Comparison of ENCODE assay signal across 8 cellular contexts in genomic region chr22:43955883-43956286, GRCh38. TPM values are rescaled to one million over a fixed set of nuclear protein-coding genes. Genes with fewer than 3 reads are reported as not detected.
DNase-seq lines count a peak whose midpoint lies in the region; ATAC-seq and TF ChIP-seq lines count a peak whose summit lies in the region.

No MANE protein-coding gene starts in this region.

- no peak overlapping the region for H3K23ac ChIP-seq in H9 (ENCODE audit: insufficient read length, low read depth, low read length)

- H3K27me3 Mint-ChIP-seq in H9 (ENCODE audit: low read depth) = peaks cover 4% of the 10 kb centered on the region

- H3K14ac ChIP-seq in H9 (ENCODE audit: insufficient read depth, low read length) = no peak overlapping the region

- H2BK5ac ChIP-seq in H9 (ENCODE audit: insufficient read length, low read length) = no peak overlapping the region

- no peak overlapping the region for H2BK15ac ChIP-seq in H9 (ENCODE audit: low read depth, low read length)

- no peak overlapping the region for H3K18ac ChIP-seq in H9 (ENCODE audit: insufficient read length, low read depth, low read length)

- peak overlapping the region; percentile 95 to 97 for H3K4me3 Mint-ChIP-seq in H9

- TF ChIP-seq POLR2A in esophagus squamous epithelium (IDR thresholded peaks at IDR 0.05) = no peak
- TF ChIP-seq POLR2A in prostate gland (IDR thresholded peaks at IDR 0.05) = no peak

- H4K8ac ChIP-seq in H9 (replicated peaks; ENCODE audit: insufficient read length, low read depth, low read length) = no peak overlapping the region

- TF ChIP-seq CTCF in C4-2B (conservative IDR thresholded peaks at IDR 0.05) (no peak), H9 (conservative IDR thresholded peaks at IDR 0.05) (no peak), esophagus squamous epithelium (IDR thresholded peaks at IDR 0.05) (no peak), prostate gland (IDR thresholded peaks at IDR 0.05) (no peak)

- peak overlapping the region; percentile 64 for H3K4me2 ChIP-seq in H9 (ENCODE audit: insufficient read depth, insufficient read length, low read length)

- H3K36me3 ChIP-seq in esophagus squamous epithelium (peaks cover 0 to 5% (median 0%) of the 10 kb centered on the region in 3 donors), prostate gland (no peaks in the 10 kb centered on the region)

- no peak for DNase-seq in H9
- DNase-seq in esophagus squamous epithelium (lab: John Stamatoyannopoulos, UW) = no peak
- no peak for DNase-seq in prostate gland (ENCODE audit: low spot score)
- no peak for DNase-seq in inferior parietal cortex (ENCODE audit: extremely low spot score)
- no peak for DNase-seq in NCI-H524 treated with DMSO at 0.1 percent for 48 hours (lab: John Stamatoyannopoulos, UW)

- no peak overlapping the region for H2BK20ac ChIP-seq in H9 (ENCODE audit: low read depth, low read length, poor library complexity, severe bottlenecking)

- intact Hi-C loops in esophagus squamous epithelium (cut with DNase I) (no loop called here), prostate gland (cut with DNase I) (no loop called here)

- H4K5ac ChIP-seq in H9 (ENCODE audit: insufficient read length, low read depth, low read length) = no peak overlapping the region

- H2BK12ac ChIP-seq in H9 (ENCODE audit: insufficient read length, low read depth, low read length) = no peak overlapping the region

- H4K91ac ChIP-seq in H9 (ENCODE audit: insufficient read length, low read depth, low read length) = no peak overlapping the region

- H3K4me1 ChIP-seq in H9 (ENCODE audit: insufficient read depth, low read length) = peaks cover 8% of the 10 kb centered on the region; the same call in 1 of the 2 replicates
- peaks cover 10 to 38% (median 21%) of the 10 kb centered on the region in 3 donors for H3K4me1 ChIP-seq in esophagus squamous epithelium
- H3K4me1 ChIP-seq in prostate gland (replicated peaks) = peaks cover 11% of the 10 kb centered on the region

- H2AFZ ChIP-seq in H9 (ENCODE audit: low read length) = no peak overlapping the region

- H3K4me3 ChIP-seq in esophagus squamous epithelium (peak overlapping the region; percentile 80 to 95 (median 84)), prostate gland (peak overlapping the region; percentile 75 to 94)

- H3K56ac ChIP-seq in H9 (ENCODE audit: insufficient read length, low read depth, low read length) = no peak overlapping the region

- no peak overlapping the region for H3T11ph ChIP-seq in H9 (ENCODE audit: low read length)

- H2AK5ac ChIP-seq in H9 (ENCODE audit: insufficient read length, low read length) = no peak overlapping the region

- H3K79me1 ChIP-seq in H9 (ENCODE audit: insufficient read depth, low read depth, low read length, poor library complexity, severe bottlenecking) = no peaks in the 10 kb centered on the region

- H3K27me3 ChIP-seq in H9 (ENCODE audit: insufficient read depth, low read length) = no peaks in the 10 kb centered on the region
- H3K27me3 ChIP-seq in esophagus squamous epithelium = no peaks in the 10 kb centered on the region
- H3K27me3 ChIP-seq in prostate gland (replicated peaks; ENCODE audit: insufficient read depth) = no peaks in the 10 kb centered on the region

- no peaks in the 10 kb centered on the region for H3K9me3 Mint-ChIP-seq in H9

- peak overlapping the region; percentile 50 to 80 (median 76); a peak in 6 of 7 replicates for H3K27ac Mint-ChIP-seq in H9

- peak; percentile 33; the same call in 2 of the 3 replicates for ATAC-seq in SK-N-SH treated with all-trans-retinoic acid at 6 μM for 48 hours
- no peak for ATAC-seq in GM19455 (IDR thresholded peaks at IDR 0.05; ENCODE audit: unreplicated experiment)

- H4K20me1 ChIP-seq in H9 (ENCODE audit: control insufficient read depth, insufficient read depth, insufficient read length) = no peaks in the 10 kb centered on the region

- peaks cover 0 to 2% (median 0%) of the 10 kb centered on the region in 3 experiments; a peak in 1 of 7 replicates for H3K36me3 Mint-ChIP-seq in H9 (ENCODE audit: insufficient read depth in 1 of 3, low read depth in 3 of 3)

- WGBS in H9 (ENCODE audit: extremely low coverage, insufficient read length, low lambda C conversion rate) = no CpG with 5 or more reads among the region's 8 CpGs
- WGBS in esophagus squamous epithelium, 2 donors = 1 to 2% methylated on average over 8 of the region's 8 CpGs
- 2% methylated on average over 8 of the region's 8 CpGs for WGBS in prostate gland

- H3K23me2 ChIP-seq in H9 (ENCODE audit: insufficient read length, low read depth, low read length, poor library complexity, severe bottlenecking) = peaks cover 8% of the 10 kb centered on the region

- no peak overlapping the region for H3K4ac ChIP-seq in H9 (ENCODE audit: low read depth, low read length)

- no peak overlapping the region for H2BK120ac ChIP-seq in H9 (ENCODE audit: low read depth, low read length, poor library complexity, severe bottlenecking)

- peaks cover 29 to 35% of the 10 kb centered on the region in 2 experiments for H3K4me1 Mint-ChIP-seq in H9

- H3K9ac ChIP-seq in H9 (ENCODE audit: extremely low read depth, insufficient read length, low read length) = peak overlapping the region; percentile 60

- no peaks in the 10 kb centered on the region for H3K79me2 ChIP-seq in H9 (ENCODE audit: insufficient read depth, low read length)

- H3K27ac ChIP-seq in C4-2B = peak overlapping the region; percentile 94
- H3K27ac ChIP-seq in H9 (ENCODE audit: insufficient read length, low read depth, low read length) = no peak overlapping the region
- peak overlapping the region; percentile 87 to 90 (median 88) for H3K27ac ChIP-seq in esophagus squamous epithelium
- H3K27ac ChIP-seq in prostate gland = peak overlapping the region; percentile 63 to 72

- no peaks in the 10 kb centered on the region for H3K9me3 ChIP-seq in H9 (ENCODE audit: control insufficient read depth, low read depth, low read length)
- H3K9me3 ChIP-seq in esophagus squamous epithelium = no peaks in the 10 kb centered on the region
- H3K9me3 ChIP-seq in prostate gland = no peaks in the 10 kb centered on the region

TF ChIP-seq in SK-N-SH treated with all-trans-retinoic acid at 6 μM for 48 hours, 23 proteins besides CTCF, POLR2A, EP300 and RAD21:
- TF ChIP-seq ZC3H10 (CRISPR knock-in tag; IDR thresholded peaks at IDR 0.05) (no peak), CSDC2 (CRISPR knock-in tag; IDR thresholded peaks at IDR 0.05) (no peak), ZFP30 (CRISPR knock-in tag; IDR thresholded peaks at IDR 0.05) (no peak), ESRRG (CRISPR knock-in tag; IDR thresholded peaks at IDR 0.05) (no peak), ZNF565 (CRISPR knock-in tag; conservative IDR thresholded peaks at IDR 0.05; ENCODE audit: low read depth) (no peak), CSRNP3 (CRISPR knock-in tag; IDR thresholded peaks at IDR 0.05) (no peak)

RNA-seq across cellular contexts. Expression of gene SAMM50, which starts 0.6 kb away (rescaled TPM):
- total RNA-seq in H9 (2021) (56.6 and 57.2 TPM in 2 replicates), esophagus squamous epithelium (10 to 100 TPM; 24.4 to 45.5 (median 34.3) TPM), prostate gland (10 to 100 TPM; 32.3 to 43.2 TPM)

RNA-seq across cellular contexts. Expression of gene PNPLA3, which starts 32.3 kb away (rescaled TPM):
- total RNA-seq in H9 (2021) = 16.5 and 17.5 TPM in 2 replicates
- 1 to 10 TPM in 1 of 4 donors, under 1 TPM in 2, not detected in 1; 0.76 to 1.7 (median 0.92) TPM for total RNA-seq in esophagus squamous epithelium
- total RNA-seq in prostate gland = under 1 TPM; 0.14 to 0.28 TPM
